In the genomic region with DNA sequence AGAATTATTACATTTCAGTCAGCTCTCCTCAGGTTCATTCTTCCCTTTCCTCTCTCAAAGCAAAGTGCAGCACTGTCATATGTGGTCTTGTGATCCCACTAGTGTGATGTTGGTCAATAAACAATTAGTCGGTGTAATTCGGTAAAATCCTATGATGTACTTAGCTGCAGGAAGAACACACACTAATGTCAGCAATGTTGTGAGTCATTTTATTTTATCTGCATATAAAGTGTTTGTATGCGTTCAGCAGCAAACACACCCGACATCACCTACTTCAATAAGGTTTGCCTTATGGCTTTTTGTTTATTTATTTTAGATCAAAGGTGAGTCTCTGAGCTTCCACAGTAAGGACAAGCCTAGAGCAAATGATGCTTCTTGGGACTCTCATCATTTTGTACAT, we compare ENCODE assay signal across 1 cellular context.
A peak's percentile ranks its signal among the peaks of the same experiment; 100 is the strongest.
TF ChIP-seq lines count a peak whose summit lies in the region.

No MANE protein-coding gene starts in this region.

TF ChIP-seq in IMR-90, 13 proteins besides CTCF, POLR2A, EP300 and RAD21 (continued from another document):
- TF ChIP-seq BHLHE40 (IDR thresholded peaks at IDR 0.05; ENCODE audit: low read depth, low read length): 0 out of 2 replicates have a peak, but pooled peaks have one; percentile 19
TF ChIP-seq in IMR-90: peak in this region for 1.
